Comparison of ENCODE assay signal across 10 cellular contexts in genomic region chr1:99659755-99660210, GRCh38. TPM values are rescaled to one million over a fixed set of nuclear protein-coding genes. Genes with fewer than 3 reads are reported as not detected.
DNase-seq lines count a peak whose midpoint lies in the region; ATAC-seq and TF ChIP-seq lines count a peak whose summit lies in the region.
"Had no signal": no experiment of that assay in that cellular context is flagged by ENCODE, and none has a peak within 500 bp of the region (broad histone marks: within the 10 kb centered on the region; RNA-seq: fewer than 3 reads in every experiment).

No MANE protein-coding gene starts in this region.

- no peak overlapping the region for H3K4me3 Mint-ChIP-seq in GM23338

- no peaks in the 10 kb centered on the region for H3K9me3 Mint-ChIP-seq in GM23338

- H2AFZ ChIP-seq in GM23338 = no peak overlapping the region

- H3K4me3 ChIP-seq in GM23338 (no peak overlapping the region), RWPE2 (ENCODE audit: severe bottlenecking) (no peak overlapping the region), gastrocnemius medialis (peak overlapping the region in 2 of 4 donors; percentile 16 to 17), WERI-Rb-1 (ENCODE audit: low read depth, low read length) (no peak overlapping the region)

- H3K36me3 Mint-ChIP-seq in GM23338 (ENCODE audit: low read depth) = no peaks in the 10 kb centered on the region

- no peak overlapping the region for H3K4me2 ChIP-seq in GM23338

- H3K9me3 ChIP-seq in RWPE2 (ENCODE audit: severe bottlenecking) = no peaks in the 10 kb centered on the region
- H3K9me3 ChIP-seq in gastrocnemius medialis = no peaks in the 10 kb centered on the region
- no peaks in the 10 kb centered on the region for H3K9me3 ChIP-seq in WERI-Rb-1 (ENCODE audit: severe bottlenecking)

- no peaks in the 10 kb centered on the region for H3K36me3 ChIP-seq in GM23338 (ENCODE audit: insufficient read depth)
- no peaks in the 10 kb centered on the region for H3K36me3 ChIP-seq in RWPE2 (ENCODE audit: low read depth)
- peaks cover 0 to 3% of the 10 kb centered on the region in 2 donors for H3K36me3 ChIP-seq in gastrocnemius medialis
- H3K36me3 ChIP-seq in WERI-Rb-1 = no peaks in the 10 kb centered on the region

- peak; percentile 31 for DNase-seq in GM23338 (ENCODE audit: low spot score)
- peak; percentile 70 for DNase-seq in RWPE2 (ENCODE audit: low spot score)
- no peak for DNase-seq in Right ventricle myocardium superior
- DNase-seq in gastrocnemius medialis = peak in 1 of 2 donors; percentile 25
- DNase-seq in WERI-Rb-1 = no peak
- DNase-seq in SKM-1 (lab: John Stamatoyannopoulos, UW; ENCODE audit: unreplicated experiment) = no peak
- DNase-seq: anterior cingulate cortex; NK-92 treated with Interleukin-12 subunit alpha and Interleukin-12 subunit beta, amount 100 ng/mL, for 24 hours had no signal

- H3K4me1 ChIP-seq in GM23338 (ENCODE audit: insufficient read depth) = peaks cover 3% of the 10 kb centered on the region; the same call in 1 of the 2 replicates
- peaks cover 39% of the 10 kb centered on the region for H3K4me1 ChIP-seq in RWPE2 (ENCODE audit: insufficient read depth, poor library complexity, severe bottlenecking)
- peaks cover 93 to 95% of the 10 kb centered on the region in 2 donors for H3K4me1 ChIP-seq in gastrocnemius medialis

- peaks cover 6% of the 10 kb centered on the region; the same call in 2 of the 3 replicates for H3K4me1 Mint-ChIP-seq in GM23338

- H3K27me3 ChIP-seq in GM23338 (ENCODE audit: insufficient read depth) (no peaks in the 10 kb centered on the region), RWPE2 (ENCODE audit: insufficient read depth, poor library complexity, severe bottlenecking) (no peaks in the 10 kb centered on the region), gastrocnemius medialis (no peaks in the 10 kb centered on the region), WERI-Rb-1 (ENCODE audit: insufficient read depth, low read depth, severe bottlenecking) (no peaks in the 10 kb centered on the region)

- H3K79me2 ChIP-seq in GM23338 (replicated peaks; ENCODE audit: insufficient read depth) = no peaks in the 10 kb centered on the region

- H3K27ac Mint-ChIP-seq in GM23338 = no peak overlapping the region

- no peaks in the 10 kb centered on the region for H4K20me1 ChIP-seq in GM23338 (replicated peaks; ENCODE audit: insufficient read depth)

- TF ChIP-seq CTCF in GM23338 (conservative IDR thresholded peaks at IDR 0.05; ENCODE audit: low read depth in 2 of 2) (no peak), RWPE2 (IDR thresholded peaks at IDR 0.05; ENCODE audit: poor library complexity, severe bottlenecking) (no peak), gastrocnemius medialis (IDR thresholded peaks at IDR 0.05 in 4 of 5, conservative IDR thresholded peaks at IDR 0.05 in 1 of 5) (no peak), WERI-Rb-1 (IDR thresholded peaks at IDR 0.05; ENCODE audit: low read depth, low read length) (no peak)

- TF ChIP-seq POLR2A in gastrocnemius medialis (IDR thresholded peaks at IDR 0.05) = no peak

- ATAC-seq in GM23338 (no peak), RWPE2 (ENCODE audit: low read depth) (peak; percentile 97), Right ventricle myocardium superior (ENCODE audit: poor library complexity) (peak; percentile 72), gastrocnemius medialis (peak; percentile 55 to 57), HG02610 (IDR thresholded peaks at IDR 0.05; ENCODE audit: unreplicated experiment) (no peak), HG03521 (IDR thresholded peaks at IDR 0.05; ENCODE audit: unreplicated experiment) (no peak)

- H3K27me3 Mint-ChIP-seq in GM23338 (ENCODE audit: insufficient read depth, low read depth, poor library complexity) = no peaks in the 10 kb centered on the region

- intact Hi-C loops in Right ventricle myocardium superior (cut with DNase I) = no loop called here
- intact Hi-C loops in gastrocnemius medialis (cut with DNase I; ENCODE audit: low total_unique reads) = loop anchor here (2.0 to 10.0 kb wide), 2 partner anchors 13 to 185 kb away; partner anchors contain the start of gene PALMD

- in situ Hi-C loops in gastrocnemius medialis (cut with MboI; ENCODE audit: low sequenced_read_pairs in 4 of 4) = no loop called here

- H3K27ac ChIP-seq in GM23338 (ENCODE audit: low read depth) (no peak overlapping the region), RWPE2 (ENCODE audit: poor library complexity, severe bottlenecking) (peak overlapping the region; percentile 34), gastrocnemius medialis (peak overlapping the region; percentile 88 to 97 (median 90)), WERI-Rb-1 (no peak overlapping the region)

- no peaks in the 10 kb centered on the region for H3K9me2 ChIP-seq in GM23338 (ENCODE audit: insufficient read depth)

- H3F3A ChIP-seq in GM23338 (replicated peaks; ENCODE audit: low read depth) = no peaks in the 10 kb centered on the region

TF ChIP-seq in GM23338, 12 proteins besides CTCF, POLR2A, EP300 and RAD21 (continues in another document):
- no peak for TF ChIP-seq JUNB (IDR thresholded peaks at IDR 0.05; ENCODE audit: unreplicated experiment)
- no peak for TF ChIP-seq CREB1 (CRISPR knock-in tag; IDR thresholded peaks at IDR 0.05; ENCODE audit: low read depth)
- no peak for TF ChIP-seq STAT1 (IDR thresholded peaks at IDR 0.05; ENCODE audit: unreplicated experiment)
- no peak for TF ChIP-seq ZNF114 (CRISPR knock-in tag; IDR thresholded peaks at IDR 0.05)
- no peak for TF ChIP-seq REST (IDR thresholded peaks at IDR 0.05; ENCODE audit: unreplicated experiment)
- TF ChIP-seq NANOG (IDR thresholded peaks at IDR 0.05; ENCODE audit: borderline replicate concordance) = no peak
- TF ChIP-seq ZNF331 (CRISPR knock-in tag; IDR thresholded peaks at IDR 0.05; ENCODE audit: low read depth) = no peak
- TF ChIP-seq ETS1 (IDR thresholded peaks at IDR 0.05) = no peak

RNA-seq across cellular contexts. Expression of gene PALMD, which starts 13.9 kb away (rescaled TPM):
- not detected in 2 replicates for total RNA-seq in GM23338 (2014; rRNA removed; shearing (Covaris generic))
- not detected in 2 replicates for polyA plus RNA-seq in GM23338 (2016; fragmentation: Nextera tagmentation; extraction: Ambion mirVana)
- total RNA-seq in Right ventricle myocardium superior (114 TPM), gastrocnemius medialis (100 to 1,000 TPM in 1 of 4 donors, 10 to 100 TPM in 3; 60.7 to 254 (median 79.1) TPM)

Comparison
In these comparisons a context has a peak if more than half of its experiments do, and no peak if none do; other contexts are left out.
1. ATAC-seq: peak in RWPE2 (single experiment), Right ventricle myocardium superior (single experiment) and gastrocnemius medialis (2 of 2); none in GM23338 (single experiment), HG02610 (single experiment) and HG03521 (single experiment).
2. DNase-seq: peak in GM23338 (single experiment) and RWPE2 (single experiment); none in Right ventricle myocardium superior (single experiment), WERI-Rb-1 (single experiment) and SKM-1 (single experiment).
3. H3K27ac ChIP-seq: peak in RWPE2 (single experiment) and gastrocnemius medialis (4 of 4); none in GM23338 (single experiment) and WERI-Rb-1 (single experiment).
4. RNA of gene PALMD, which starts 13.9 kb away (total RNA-seq): 114 TPM in Right ventricle myocardium superior (single experiment) and 60.7 to 254 TPM in gastrocnemius medialis; not detected in GM23338; every median in the first group is over 10 times any median in the second.